Comparison of ENCODE assay signal across 1 cellular context in genomic region chr22:21025763-21026755, GRCh38.
TF ChIP-seq lines count a peak whose summit lies in the region.

No MANE protein-coding gene starts in this region.

TF ChIP-seq in K562, 482 proteins besides CTCF, POLR2A, EP300 and RAD21 (continued from another document and continues in another):
- 0 out of 2 replicates have a peak, but pooled peaks have one; percentile 38 for TF ChIP-seq GMEB1 (CRISPR knock-in tag; IDR thresholded peaks at IDR 0.05)
- no peak for TF ChIP-seq KDM2B (CRISPR knock-in tag; IDR thresholded peaks at IDR 0.05)
- TF ChIP-seq NCOA6 (IDR thresholded peaks at IDR 0.05) = no peak
- no peak; the same call in none of the 2 replicates for TF ChIP-seq ZC3H4 (CRISPR knock-in tag; IDR thresholded peaks at IDR 0.05; ENCODE audit: borderline replicate concordance)
- TF ChIP-seq KLF16 (IDR thresholded peaks at IDR 0.05) = no peak
- TF ChIP-seq ZNF609 (CRISPR knock-in tag; IDR thresholded peaks at IDR 0.05; ENCODE audit: borderline replicate concordance) = no peak
- no peak for TF ChIP-seq PREB (CRISPR knock-in tag; IDR thresholded peaks at IDR 0.05)
- peak in 1 of 2 experiments; percentile 19; a peak in 1 of 4 replicates for TF ChIP-seq TEAD1 (CRISPR knock-in tag; IDR thresholded peaks at IDR 0.05)
- TF ChIP-seq PHTF2 (CRISPR knock-in tag; IDR thresholded peaks at IDR 0.05) = no peak
- TF ChIP-seq MECOM (CRISPR knock-in tag; IDR thresholded peaks at IDR 0.05) = no peak
- no peak for TF ChIP-seq ZNF655 (CRISPR knock-in tag; IDR thresholded peaks at IDR 0.05)
- no peak for TF ChIP-seq ID3 (CRISPR knock-in tag; IDR thresholded peaks at IDR 0.05)
- TF ChIP-seq ID3 (tag; IDR thresholded peaks at IDR 0.05) = peak; percentile 44; the same call in 1 of the 2 replicates
- no peak for TF ChIP-seq BCLAF1 (IDR thresholded peaks at IDR 0.05; ENCODE audit: borderline replicate concordance in 1 of 2, control insufficient read depth in 1 of 2, low read depth in 2 of 2, low read length in 1 of 2)
- peak; percentile 78; the same call in 1 of the 2 replicates for TF ChIP-seq ZNF165 (CRISPR knock-in tag; IDR thresholded peaks at IDR 0.05; ENCODE audit: borderline replicate concordance)
- TF ChIP-seq FOXJ3 (CRISPR knock-in tag; IDR thresholded peaks at IDR 0.05) = no peak
- no peak for TF ChIP-seq PHB (CRISPR knock-in tag; IDR thresholded peaks at IDR 0.05)
- TF ChIP-seq TEAD4 (IDR thresholded peaks at IDR 0.05; ENCODE audit: low read length) = no peak
- TF ChIP-seq TEAD4 (CRISPR knock-in tag; IDR thresholded peaks at IDR 0.05; ENCODE audit: borderline replicate concordance) = no peak
- TF ChIP-seq RBM34 (IDR thresholded peaks at IDR 0.05; ENCODE audit: borderline replicate concordance, insufficient read depth, low read length) = no peak
- TF ChIP-seq TFAM (CRISPR knock-in tag; conservative IDR thresholded peaks at IDR 0.05) = no peak
- 0 out of 2 replicates have a peak, but pooled peaks have one; percentile 87 for TF ChIP-seq HOMEZ (CRISPR knock-in tag; IDR thresholded peaks at IDR 0.05)
- no peak for TF ChIP-seq ZNF551 (CRISPR knock-in tag; IDR thresholded peaks at IDR 0.05)
- TF ChIP-seq MYC (IDR thresholded peaks at IDR 0.05; ENCODE audit: low read depth, low read length) = no peak
- no peak for TF ChIP-seq MYC (CRISPR knock-in tag; IDR thresholded peaks at IDR 0.05; ENCODE audit: borderline replicate concordance, low read depth)
- TF ChIP-seq REST (CRISPR knock-in tag; IDR thresholded peaks at IDR 0.05; ENCODE audit: low read depth) = 0 out of 2 replicates have a peak, but pooled peaks have one; percentile 56
- no peak for TF ChIP-seq PYGO2 (tag; IDR thresholded peaks at IDR 0.05)
- TF ChIP-seq SIN3A (IDR thresholded peaks at IDR 0.05; ENCODE audit: borderline replicate concordance in 2 of 2, control insufficient read depth in 1 of 2, low read depth in 2 of 2, low read length in 2 of 2) = no peak
- TF ChIP-seq MTA1 (IDR thresholded peaks at IDR 0.05; ENCODE audit: borderline replicate concordance) = no peak
- TF ChIP-seq CUX1 (CRISPR knock-in tag; IDR thresholded peaks at IDR 0.05) = no peak
- no peak for TF ChIP-seq ZC3H8 (IDR thresholded peaks at IDR 0.05)
- TF ChIP-seq CEBPG (CRISPR knock-in tag; IDR thresholded peaks at IDR 0.05) = no peak
- no peak for TF ChIP-seq CEBPG (tag; conservative IDR thresholded peaks at IDR 0.05 in 1 of 2, IDR thresholded peaks at IDR 0.05 in 1 of 2)
